In genomic region chr5:96747718-96748117, GRCh38 we compare ENCODE assay signal across 18 cellular contexts.
A peak's percentile ranks its signal among the peaks of the same experiment; 100 is the strongest.
DNase-seq lines count a peak whose midpoint lies in the region; ATAC-seq and TF ChIP-seq lines count a peak whose summit lies in the region.
"Had no signal": no experiment of that assay in that cellular context is flagged by ENCODE, and none has a peak within 500 bp of the region (broad histone marks: within the 10 kb centered on the region; RNA-seq: fewer than 3 reads in every experiment).

No MANE protein-coding gene starts in this region.

- H4K20me1 ChIP-seq in smooth muscle cell (ENCODE audit: low read depth) = no peaks in the 10 kb centered on the region
- no peaks in the 10 kb centered on the region for H4K20me1 ChIP-seq in H9 (ENCODE audit: control insufficient read depth, insufficient read depth, insufficient read length)

- no peak for TF ChIP-seq POLR2A in heart left ventricle (IDR thresholded peaks at IDR 0.05)

- TF ChIP-seq CTCF in heart left ventricle (IDR thresholded peaks at IDR 0.05) (no peak), smooth muscle cell (IDR thresholded peaks at IDR 0.05; ENCODE audit: borderline replicate concordance, insufficient read depth, poor library complexity, severe bottlenecking) (no peak), H9 (conservative IDR thresholded peaks at IDR 0.05) (no peak)

- no peak overlapping the region for H3K18ac ChIP-seq in H9 (ENCODE audit: insufficient read length, low read depth, low read length)

- 56 to 73% (median 70%) methylated on average over 3 of the region's 3 CpGs for WGBS in heart left ventricle, 4 donors
- 46% methylated on average over 3 of the region's 3 CpGs for WGBS in smooth muscle cell (ENCODE audit: low lambda C conversion rate)
- no CpG with 5 or more reads among the region's 3 CpGs for WGBS in H9 (ENCODE audit: extremely low coverage, insufficient read length, low lambda C conversion rate)

- intact Hi-C loops in Right ventricle myocardium inferior (cut with DNase I) = loop anchor here (2.0 to 10.0 kb wide), 2 partner anchors 45 to 403 kb away; no protein-coding TSS in a partner anchor
- intact Hi-C loops in cardiac septum (cut with DNase I) = loop anchor here (10.0 kb wide), 2 partner anchors 187 to 403 kb away; partner anchors contain the start of gene LNPEP
- intact Hi-C loops in heart left ventricle (cut with DNase I) = loop anchor here in 2 of 10 donors (5.0 to 10.0 kb wide), 2 partner anchors 45 to 133 kb away; no protein-coding TSS in a partner anchor

- no peak overlapping the region for H4K8ac ChIP-seq in H9 (replicated peaks; ENCODE audit: insufficient read length, low read depth, low read length)

- no peaks in the 10 kb centered on the region for H3K23me2 ChIP-seq in H9 (ENCODE audit: insufficient read length, low read depth, low read length, poor library complexity, severe bottlenecking)

- H3K4ac ChIP-seq in H9 (ENCODE audit: low read depth, low read length) = no peak overlapping the region

- H3K4me2 ChIP-seq in smooth muscle cell (no peak overlapping the region), H9 (ENCODE audit: insufficient read depth, insufficient read length, low read length) (no peak overlapping the region)
- H3K4me2 ChIP-seq: A549; BLaER1 treated with 17β-estradiol and CSF1 and Interleukin-3, amounts not matched to agents 10 nM and 100 nM; GM23338 had no signal

- no peak overlapping the region for H3K4me3 Mint-ChIP-seq in H9
- H3K4me3 Mint-ChIP-seq: GM23338 had no signal

- no peak overlapping the region for H3T11ph ChIP-seq in H9 (ENCODE audit: low read length)

- no peak overlapping the region for H3K4me3 ChIP-seq in heart left ventricle
- H3K4me3 ChIP-seq in smooth muscle cell = no peak overlapping the region
- H3K4me3 ChIP-seq: A549; BLaER1 treated with 17β-estradiol and CSF1 and Interleukin-3, amounts not matched to agents 10 nM and 100 nM; GM23338; SK-N-MC had no signal

- peaks cover 0 to 62% (median 41%) of the 10 kb centered on the region in 12 donors for H3K4me1 ChIP-seq in heart left ventricle
- no peaks in the 10 kb centered on the region for H3K4me1 ChIP-seq in smooth muscle cell (ENCODE audit: low read depth)
- no peaks in the 10 kb centered on the region; the same call in 1 of the 2 replicates for H3K4me1 ChIP-seq in H9 (ENCODE audit: insufficient read depth, low read length)

- no peak overlapping the region for H3K14ac ChIP-seq in H9 (ENCODE audit: insufficient read depth, low read length)

- no peaks in the 10 kb centered on the region for H3K27me3 Mint-ChIP-seq in H9 (ENCODE audit: low read depth)

- no peak overlapping the region for H4K5ac ChIP-seq in H9 (ENCODE audit: insufficient read length, low read depth, low read length)

- H3K9me3 ChIP-seq in heart left ventricle = no peaks in the 10 kb centered on the region
- no peaks in the 10 kb centered on the region for H3K9me3 ChIP-seq in smooth muscle cell (replicated peaks; ENCODE audit: low read depth)
- no peaks in the 10 kb centered on the region for H3K9me3 ChIP-seq in H9 (ENCODE audit: control insufficient read depth, low read depth, low read length)
- H3K9me3 ChIP-seq: A549 had no signal

- no peak overlapping the region for H2BK15ac ChIP-seq in H9 (ENCODE audit: low read depth, low read length)

- ATAC-seq in Right ventricle myocardium inferior (peak; percentile 79), heart left ventricle (peak; percentile 68 to 75 (median 72)), HG03045 (IDR thresholded peaks at IDR 0.05; ENCODE audit: unreplicated experiment) (no peak)
- ATAC-seq: A549, GM23338, Panc1 had no signal

- H2BK120ac ChIP-seq in H9 (ENCODE audit: low read depth, low read length, poor library complexity, severe bottlenecking) = no peak overlapping the region

- H2BK5ac ChIP-seq in H9 (ENCODE audit: insufficient read length, low read length) = no peak overlapping the region

- H3K79me2 ChIP-seq in smooth muscle cell (ENCODE audit: low read depth) (no peaks in the 10 kb centered on the region), H9 (ENCODE audit: insufficient read depth, low read length) (no peaks in the 10 kb centered on the region)

- H3K27ac Mint-ChIP-seq in H9 = no peak overlapping the region
- H3K27ac Mint-ChIP-seq: GM23338 had no signal

- H2BK12ac ChIP-seq in H9 (ENCODE audit: insufficient read length, low read depth, low read length) = no peak overlapping the region

- H3K9me3 Mint-ChIP-seq in H9 = no peaks in the 10 kb centered on the region
- H3K9me3 Mint-ChIP-seq: GM23338 had no signal

- H2BK20ac ChIP-seq in H9 (ENCODE audit: low read depth, low read length, poor library complexity, severe bottlenecking) = no peak overlapping the region

- no peaks in the 10 kb centered on the region for H3K27me3 ChIP-seq in heart left ventricle
- no peaks in the 10 kb centered on the region for H3K27me3 ChIP-seq in smooth muscle cell (ENCODE audit: low read depth)
- H3K27me3 ChIP-seq in H9 (ENCODE audit: insufficient read depth, low read length) = no peaks in the 10 kb centered on the region
- H3K27me3 ChIP-seq: BLaER1 treated with 17β-estradiol and CSF1 and Interleukin-3, amounts not matched to agents 10 nM and 100 nM had no signal

- H3K9ac ChIP-seq in smooth muscle cell (ENCODE audit: low read depth) = no peak overlapping the region
- no peak overlapping the region for H3K9ac ChIP-seq in H9 (ENCODE audit: extremely low read depth, insufficient read length, low read length)
- H3K9ac ChIP-seq: BLaER1 treated with 17β-estradiol and CSF1 and Interleukin-3, amounts not matched to agents 10 nM and 100 nM had no signal

- H2AK5ac ChIP-seq in H9 (ENCODE audit: insufficient read length, low read length) = no peak overlapping the region

- peaks cover 63% of the 10 kb centered on the region for H3F3A ChIP-seq in smooth muscle cell (ENCODE audit: low read depth)

- H3K27ac ChIP-seq in heart left ventricle = peak overlapping the region in 11 of 12 donors; percentile 11 to 88 (median 42)
- H3K27ac ChIP-seq in smooth muscle cell (ENCODE audit: low read depth) = peak overlapping the region; percentile 79
- no peak overlapping the region for H3K27ac ChIP-seq in H9 (ENCODE audit: insufficient read length, low read depth, low read length)
- H3K27ac ChIP-seq: A549; BLaER1 treated with 17β-estradiol and CSF1 and Interleukin-3, amounts not matched to agents 10 nM and 100 nM; SK-N-MC had no signal

- H3K23ac ChIP-seq in H9 (ENCODE audit: insufficient read length, low read depth, low read length) = no peak overlapping the region

- H3K36me3 Mint-ChIP-seq in H9 (ENCODE audit: insufficient read depth in 1 of 3, low read depth in 3 of 3) = peaks cover 3 to 20% (median 8%) of the 10 kb centered on the region in 3 experiments

- DNase-seq in Right ventricle myocardium inferior (ENCODE audit: missing footprints) = no peak
- no peak for DNase-seq in cardiac septum (ENCODE audit: low spot score)
- DNase-seq in heart left ventricle = peak in 3 of 5 donors; percentile 22 to 43 (median 31)
- peak; percentile 19 for DNase-seq in left kidney (ENCODE audit: low read depth, low spot score)
- no peak for DNase-seq in smooth muscle cell (lab: John Stamatoyannopoulos, UW; ENCODE audit: unreplicated experiment)
- no peak for DNase-seq in NCI-H2227 (lab: John Stamatoyannopoulos, UW; ENCODE audit: unreplicated experiment)
- DNase-seq in H9 = no peak
- DNase-seq: DMS 273 treated with DMSO at 0.1 percent for 48 hours, GF-D8, NCI-H1048, NCI-H1694, NCI-H510A had no signal

- H3K4me1 Mint-ChIP-seq in H9 = peaks cover 7% of the 10 kb centered on the region in 2 experiments

- H3K56ac ChIP-seq in H9 (ENCODE audit: insufficient read length, low read depth, low read length) = no peak overlapping the region

- H2AFZ ChIP-seq in smooth muscle cell (ENCODE audit: low read depth) = no peak overlapping the region
- no peak overlapping the region for H2AFZ ChIP-seq in H9 (ENCODE audit: low read length)
- H2AFZ ChIP-seq: GM23338 had no signal

- H3K36me3 ChIP-seq in heart left ventricle = peaks cover 0 to 98% (median 92%) of the 10 kb centered on the region in 9 donors
- H3K36me3 ChIP-seq in smooth muscle cell (ENCODE audit: low read depth) = peaks cover 2% of the 10 kb centered on the region

- H3K79me1 ChIP-seq in H9 (ENCODE audit: insufficient read depth, low read depth, low read length, poor library complexity, severe bottlenecking) = no peaks in the 10 kb centered on the region

- H4K91ac ChIP-seq in H9 (ENCODE audit: insufficient read length, low read depth, low read length) = no peak overlapping the region

Comparison
In these comparisons a context has a peak if more than half of its experiments do, and no peak if none do; other contexts are left out.
1. DNase-seq: peak in heart left ventricle (3 of 5) and left kidney (single experiment); none in Right ventricle myocardium inferior (single experiment), cardiac septum (single experiment), smooth muscle cell (single experiment), NCI-H2227 (single experiment) and H9 (single experiment).